In the genomic region with DNA sequence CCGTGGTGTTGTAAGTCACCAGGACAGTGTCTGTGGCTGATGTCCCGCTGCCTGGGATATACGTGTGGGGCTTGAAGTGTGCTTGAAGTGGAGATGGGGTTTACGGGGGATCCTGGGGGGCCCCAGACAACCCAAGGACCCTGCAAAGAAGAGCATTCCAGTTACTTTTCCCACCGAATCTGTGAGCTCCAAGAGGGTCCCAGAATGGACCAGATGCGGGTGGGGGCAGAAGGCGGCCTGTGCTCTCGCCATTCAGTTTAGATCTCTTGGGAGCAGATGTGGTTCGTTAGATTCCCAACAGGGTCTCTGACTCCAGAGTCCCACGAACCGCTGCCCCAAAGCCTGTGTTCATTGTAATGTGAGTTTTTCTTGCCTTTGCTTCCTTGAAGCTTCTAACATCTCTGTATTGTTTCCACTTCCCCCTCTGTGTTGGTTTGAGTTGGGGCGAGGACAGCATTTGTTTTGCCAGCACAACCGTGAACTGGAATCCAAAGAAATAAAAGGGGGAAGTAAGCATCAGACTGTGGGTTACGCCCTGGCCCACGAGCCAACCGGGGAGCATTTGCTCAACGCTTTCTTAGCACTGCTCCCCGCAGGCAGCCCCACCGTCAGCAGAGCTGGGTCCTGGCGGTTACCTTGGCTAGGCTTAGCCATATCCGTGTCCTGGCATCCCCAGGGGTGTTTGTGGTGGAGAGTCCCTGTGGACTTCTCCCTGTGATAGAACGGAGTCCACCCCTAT, we compare ENCODE assay signal across 15 cellular contexts.
DNase-seq lines count a peak whose midpoint lies in the region; ATAC-seq, FAIRE-seq and TF ChIP-seq lines count a peak whose summit lies in the region.
"Had no signal": no experiment of that assay in that cellular context is flagged by ENCODE, and none has a peak within 500 bp of the region (broad histone marks: within the 10 kb centered on the region; RNA-seq: fewer than 3 reads in every experiment).

No MANE protein-coding gene starts in this region.

- TF ChIP-seq EP300 in upper lobe of left lung (IDR thresholded peaks at IDR 0.05): no peak

- H3K27ac ChIP-seq in lung (ENCODE audit: low read depth in 1 of 2, low read length in 1 of 2) (peak overlapping the region in 1 of 2 donors; percentile 37), upper lobe of left lung (peak overlapping the region; percentile 24 to 48 (median 44))
- H3K27ac ChIP-seq: foreskin keratinocyte, thoracic aorta had no signal

- H3K27me3 ChIP-seq in bronchial epithelial cell (ENCODE audit: control insufficient read depth, insufficient read depth, low read length) (no peaks in the 10 kb centered on the region), lung (ENCODE audit: control insufficient read depth, insufficient read depth) (no peaks in the 10 kb centered on the region), upper lobe of left lung (no peaks in the 10 kb centered on the region)
- H3K27me3 ChIP-seq: foreskin keratinocyte had no signal

- H3K4me1 ChIP-seq in lung (ENCODE audit: control insufficient read depth in 2 of 2, insufficient read depth in 2 of 2, low read length in 2 of 2) (peaks cover 5% of the 10 kb centered on the region in 2 donors), upper lobe of left lung (peaks cover 8 to 22% (median 16%) of the 10 kb centered on the region in 4 donors)
- H3K4me1 ChIP-seq: foreskin keratinocyte had no signal

- FAIRE-seq in bronchial epithelial cell (lab: Jason Lieb, UNC): peak; percentile 36
- FAIRE-seq in HTR-8/SVneo (lab: Jason Lieb, UNC): no peak
- FAIRE-seq: TTC549 had no signal

- ATAC-seq in lung (ENCODE audit: insufficient read depth, low FRiP score) (peak; percentile 65), upper lobe of left lung (ENCODE audit: low FRiP score in 2 of 2) (peak; percentile 37 to 79)
- ATAC-seq: activated CD8-positive, alpha-beta T cell treated with anti-CD3 and anti-CD28 coated beads, Interleukin-2, amount 10 ng/mL, durations not matched to agents 7 days and 5 days; CD8-positive, alpha-beta T cell; foreskin keratinocyte had no signal

- TF ChIP-seq CTCF in bronchial epithelial cell (IDR thresholded peaks at IDR 0.05; ENCODE audit: insufficient read depth, low read length, severe bottlenecking) (no peak), lung (IDR thresholded peaks at IDR 0.05; ENCODE audit: control extremely low read depth, extremely low read depth) (no peak), upper lobe of left lung (IDR thresholded peaks at IDR 0.05) (no peak)

- H3K4me3 ChIP-seq in bronchial epithelial cell (ENCODE audit: low read depth, low read length) (no peak overlapping the region), lung (no peak overlapping the region), upper lobe of left lung (no peak overlapping the region)
- H3K4me3 ChIP-seq: thoracic aorta had no signal

- peak in 1 of 4 donors; percentile 26 for TF ChIP-seq POLR2A in upper lobe of left lung (IDR thresholded peaks at IDR 0.05)

- 47 to 62% methylated on average over 21 to 22 of the region's 22 CpGs for WGBS in lung, 2 donors
- 49 to 62% methylated on average over 18 to 22 of the region's 22 CpGs for whole genome bisulfite sequencing in upper lobe of left lung, 2 donors

- peak; percentile 97 for DNase-seq in MV-4-11 (lab: John Stamatoyannopoulos, UW)
- no peak for DNase-seq in bronchial epithelial cell (ENCODE audit: low read depth)
- DNase-seq in lung (ENCODE audit: low spot score): peak; percentile 39
- peak; percentile 46 to 48 for DNase-seq in upper lobe of left lung
- no peak for DNase-seq in HTR-8/SVneo (ENCODE audit: insufficient read length, low spot score)
- no peak for DNase-seq in inferior parietal cortex (ENCODE audit: extremely low spot score)
- DNase-seq in stimulated activated naive CD4-positive, alpha-beta T cell (lab: John Stamatoyannopoulos, UW): no peak
- DNase-seq: activated CD8-positive, alpha-beta T cell treated with anti-CD3 and anti-CD28 coated beads, Interleukin-2, amount 10 ng/mL, durations not matched to agents 7 days and 5 days; CD8-positive, alpha-beta T cell; effector CD8-positive, alpha-beta T cell; foreskin keratinocyte; MM.1S; NK-92 treated with Interleukin-12 subunit alpha and Interleukin-12 subunit beta, amount 100 ng/mL, for 24 hours had no signal

- peaks cover 0 to 3% of the 10 kb centered on the region in 2 donors for H3K9me3 ChIP-seq in lung (ENCODE audit: control insufficient read depth in 2 of 2, insufficient read depth in 1 of 2, low read length in 1 of 2)
- no peaks in the 10 kb centered on the region for H3K9me3 ChIP-seq in upper lobe of left lung
- H3K9me3 ChIP-seq: thoracic aorta had no signal

- H3K36me3 ChIP-seq in bronchial epithelial cell (ENCODE audit: control insufficient read depth, insufficient read depth, low read length) (peaks cover 34% of the 10 kb centered on the region), lung (ENCODE audit: control insufficient read depth in 2 of 2, insufficient read depth in 2 of 2, low read length in 2 of 2) (peaks cover 2 to 28% of the 10 kb centered on the region in 2 donors), upper lobe of left lung (peaks cover 6 to 45% (median 21%) of the 10 kb centered on the region in 4 donors)

Comparison
In these comparisons a context has a peak if more than half of its experiments do, and no peak if none do; other contexts are left out.
1. DNase-seq: peak in MV-4-11 (single experiment), lung (single experiment) and upper lobe of left lung (2 of 2); none in bronchial epithelial cell (single experiment), HTR-8/SVneo (single experiment), inferior parietal cortex (single experiment) and stimulated activated naive CD4-positive, alpha-beta T cell (0 of 6).